19 cellular contexts compared by ENCODE assay signal in the genomic region with DNA sequence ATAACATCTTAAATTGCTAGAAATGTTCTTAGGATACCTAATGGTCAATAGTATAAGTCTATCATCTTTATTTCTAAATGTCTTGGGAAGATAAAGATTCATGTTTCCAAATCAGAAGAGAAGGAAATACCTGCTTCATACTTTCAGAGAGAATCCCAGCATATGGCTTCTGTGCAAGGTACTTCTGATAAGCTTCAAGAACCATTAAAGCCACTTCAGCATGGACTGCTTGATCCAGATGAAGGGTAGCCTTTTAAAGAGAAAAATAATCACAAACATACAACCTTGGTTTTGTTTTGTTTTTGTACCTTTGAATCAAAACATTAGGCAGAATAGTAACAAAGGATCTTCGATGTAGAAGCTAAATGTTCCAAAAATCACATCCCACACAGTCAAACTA. TPM values are rescaled to one million over a fixed set of nuclear protein-coding genes. Genes with fewer than 3 reads are reported as not detected.
DNase-seq lines count a peak whose midpoint lies in the region; FAIRE-seq and TF ChIP-seq lines count a peak whose summit lies in the region.
"Had no signal": no experiment of that assay in that cellular context is flagged by ENCODE, and none has a peak within 500 bp of the region (broad histone marks: within the 10 kb centered on the region; RNA-seq: fewer than 3 reads in every experiment).

No MANE protein-coding gene starts in this region.

- peak; percentile 16 for FAIRE-seq in D721Med (lab: Jason Lieb, UNC)
- FAIRE-seq: A204.1, G401.6, GM12891 had no signal

- no peaks in the 10 kb centered on the region for H3K9me3 Mint-ChIP-seq in endothelial cell (ENCODE audit: unreplicated experiment)
- H3K9me3 Mint-ChIP-seq: CD4-positive, alpha-beta memory T cell; CD8-positive, alpha-beta memory T cell had no signal

- no peaks in the 10 kb centered on the region for H3K4me1 Mint-ChIP-seq in endothelial cell (ENCODE audit: unreplicated experiment)

- H3K27ac Mint-ChIP-seq in endothelial cell (ENCODE audit: unreplicated experiment) = no peak overlapping the region
- H3K27ac Mint-ChIP-seq: CD14-positive monocyte; CD8-positive, alpha-beta memory T cell had no signal

- DNase-seq in D721Med (ENCODE audit: insufficient read length, low spot score) = no peak
- DNase-seq in DMS79 (lab: John Stamatoyannopoulos, UW) = peak; percentile 60
- DNase-seq in endothelial cell (ENCODE audit: low spot score) = no peak
- no peak for DNase-seq in erythroblast (lab: John Stamatoyannopoulos, UW)
- DNase-seq in germinal center (ENCODE audit: low spot score) = no peak
- DNase-seq in SW 1271 (lab: John Stamatoyannopoulos, UW) = no peak
- DNase-seq: 8988T; ACHN; BE2C; C1 segment of cervical spinal cord; CD4-positive, alpha-beta memory T cell; CD4-positive, CD25-positive, alpha-beta regulatory T cell; CD8-positive, alpha-beta memory T cell; COR-L47; GF-D8 had no signal

- TF ChIP-seq CTCF in D721Med (IDR thresholded peaks at IDR 0.05; ENCODE audit: insufficient read depth, missing control alignments) (no peak), endothelial cell (IDR thresholded peaks at IDR 0.05; ENCODE audit: unreplicated experiment) (no peak)

- H3K4me3 Mint-ChIP-seq in endothelial cell (ENCODE audit: unreplicated experiment) = peak overlapping the region; percentile 42
- H3K4me3 Mint-ChIP-seq: CD14-positive monocyte; CD4-positive, alpha-beta memory T cell; CD4-positive, CD25-positive, alpha-beta regulatory T cell; CD8-positive, alpha-beta memory T cell had no signal

- H3K36me3 Mint-ChIP-seq in endothelial cell (ENCODE audit: low read depth, unreplicated experiment) = peaks cover 33% of the 10 kb centered on the region

- no peaks in the 10 kb centered on the region for H3K27me3 Mint-ChIP-seq in endothelial cell (ENCODE audit: unreplicated experiment)
- H3K27me3 Mint-ChIP-seq: CD4-positive, alpha-beta memory T cell; CD4-positive, CD25-positive, alpha-beta regulatory T cell; CD8-positive, alpha-beta memory T cell had no signal

- no peak for TF ChIP-seq POLR2A in erythroblast (IDR thresholded peaks at IDR 0.05; ENCODE audit: low read length)

RNA-seq across cellular contexts. Expression of gene EPG5, which starts 44.0 kb away (rescaled TPM):
- total RNA-seq in endothelial cell (ENCODE audit: unreplicated experiment) = 26.1 TPM
